1 cellular context compared by ENCODE assay signal in genomic region chr18:57437782-57438668, GRCh38.
TF ChIP-seq lines count a peak whose summit lies in the region.

No MANE protein-coding gene starts in this region.

TF ChIP-seq in H1, 55 proteins besides CTCF, POLR2A, EP300 and RAD21 (continued from another document):
- peak; percentile 27 for TF ChIP-seq SAP30 (IDR thresholded peaks at IDR 0.05; ENCODE audit: insufficient read depth, insufficient replicate concordance, low read length)
- TF ChIP-seq MAX (IDR thresholded peaks at IDR 0.05), result no peak
- no peak for TF ChIP-seq ZNF274 (IDR thresholded peaks at IDR 0.05; ENCODE audit: borderline replicate concordance, extremely low read depth, low read length)
- no peak for TF ChIP-seq CEBPB (IDR thresholded peaks at IDR 0.05; ENCODE audit: low read depth, low read length)
- peak; percentile 82 for TF ChIP-seq KDM4A (IDR thresholded peaks at IDR 0.05; ENCODE audit: low read depth, low read length, severe bottlenecking)
- TF ChIP-seq ASH2L (IDR thresholded peaks at IDR 0.05; ENCODE audit: low read length), result peak; percentile 55
- peak; percentile 72 to 84; a peak in 1 of 4 replicates for TF ChIP-seq SIN3A (conservative IDR thresholded peaks at IDR 0.05 in 1 of 2, IDR thresholded peaks at IDR 0.05 in 1 of 2; ENCODE audit: low read depth in 1 of 2, low read length in 2 of 2)
- peak; percentile 92 for TF ChIP-seq CTBP2 (IDR thresholded peaks at IDR 0.05; ENCODE audit: borderline replicate concordance, insufficient read depth, insufficient read length, low read length)
- no peak; the same call in 1 of the 2 replicates for TF ChIP-seq CREB1 (IDR thresholded peaks at IDR 0.05)
